Comparison of ENCODE assay signal across 9 cellular contexts in genomic region chr16:4626396-4626795, GRCh38. TPM values are rescaled to one million over a fixed set of nuclear protein-coding genes. Genes with fewer than 3 reads are reported as not detected.
DNase-seq lines count a peak whose midpoint lies in the region; ATAC-seq and TF ChIP-seq lines count a peak whose summit lies in the region.
"Had no signal": no experiment of that assay in that cellular context is flagged by ENCODE, and none has a peak within 500 bp of the region (broad histone marks: within the 10 kb centered on the region; RNA-seq: fewer than 3 reads in every experiment).

No MANE protein-coding gene starts in this region.

- H3K4me1 Mint-ChIP-seq in nephron = peaks cover 22% of the 10 kb centered on the region

- peak overlapping the region; percentile 99 to 100 (median 100) for H3K4me3 Mint-ChIP-seq in nephron

- H3K36me3 ChIP-seq in BLaER1 = peaks cover 44% of the 10 kb centered on the region
- H3K36me3 ChIP-seq in KOPT-K1 (ENCODE audit: insufficient read depth, low read length) = peaks cover 7% of the 10 kb centered on the region
- no peaks in the 10 kb centered on the region for H3K36me3 ChIP-seq in colonic mucosa

- peaks cover 11% of the 10 kb centered on the region for H3K9me3 Mint-ChIP-seq in nephron

- H3K27ac ChIP-seq in BLaER1 (peak overlapping the region; percentile 99), KOPT-K1 (ENCODE audit: low read depth, low read length, poor library complexity, severe bottlenecking) (peak overlapping the region; percentile 90), colonic mucosa (no peak overlapping the region)

- H3K9ac ChIP-seq in BLaER1 = peak overlapping the region; percentile 98
- H3K9ac ChIP-seq in colonic mucosa (ENCODE audit: low read depth in 2 of 2, low read length in 2 of 2) = peak overlapping the region in 1 of 2 donors; percentile 83

- peak overlapping the region; percentile 85 for H3K4me2 ChIP-seq in BLaER1

- peak overlapping the region; percentile 100 for H3K4me3 ChIP-seq in BLaER1
- H3K4me3 ChIP-seq in colonic mucosa = peak overlapping the region; percentile 98

- H4K20me1 ChIP-seq in BLaER1 = peaks cover 64% of the 10 kb centered on the region

- ATAC-seq in GM18517 (IDR thresholded peaks at IDR 0.05; ENCODE audit: unreplicated experiment) (no peak), GM21576 (IDR thresholded peaks at IDR 0.05; ENCODE audit: unreplicated experiment) (no peak)

- intact Hi-C loops in colonic mucosa (cut with DNase I) = no loop called here

- peaks cover 12% of the 10 kb centered on the region for H3K9me3 ChIP-seq in BLaER1
- peaks cover 4% of the 10 kb centered on the region for H3K9me3 ChIP-seq in KOPT-K1 (ENCODE audit: insufficient read depth, low read length, poor library complexity, severe bottlenecking)
- H3K9me3 ChIP-seq in colonic mucosa = no peaks in the 10 kb centered on the region

- DNase-seq in colonic mucosa (no peak), DMS79 treated with DMSO at 0.1 percent for 48 hours (lab: John Stamatoyannopoulos, UW) (no peak), GOT3 (lab: John Stamatoyannopoulos, UW) (no peak)
- DNase-seq: SHP77 treated with DMSO at 0.1 percent for 48 hours had no signal

- H3K27me3 ChIP-seq in BLaER1 (no peaks in the 10 kb centered on the region), colonic mucosa (no peaks in the 10 kb centered on the region)

- peaks cover 17% of the 10 kb centered on the region for H3K36me3 Mint-ChIP-seq in nephron (ENCODE audit: low read depth)

- peaks cover 3% of the 10 kb centered on the region for H3K27me3 Mint-ChIP-seq in nephron (ENCODE audit: low read depth)

- H3K27ac Mint-ChIP-seq in nephron = peak overlapping the region; percentile 52 to 95 (median 63)

- H3K4me1 ChIP-seq in BLaER1 = peaks cover 41% of the 10 kb centered on the region
- H3K4me1 ChIP-seq in colonic mucosa = peaks cover 10% of the 10 kb centered on the region

- TF ChIP-seq CTCF in colonic mucosa (IDR thresholded peaks at IDR 0.05) = no peak
- no peak for TF ChIP-seq CTCF in nephron (IDR thresholded peaks at IDR 0.05; ENCODE audit: unreplicated experiment in 3 of 3)

RNA-seq across cellular contexts. Expression of gene MGRN1, which starts 1.8 kb away (rescaled TPM):
- total RNA-seq in colonic mucosa = 10 to 100 TPM; 75.2 to 79.3 TPM

RNA-seq across cellular contexts. Expression of gene UBALD1, which starts 11.7 kb away (rescaled TPM):
- 10 to 100 TPM; 19.4 to 20.2 TPM for total RNA-seq in colonic mucosa
